In the genomic region with DNA sequence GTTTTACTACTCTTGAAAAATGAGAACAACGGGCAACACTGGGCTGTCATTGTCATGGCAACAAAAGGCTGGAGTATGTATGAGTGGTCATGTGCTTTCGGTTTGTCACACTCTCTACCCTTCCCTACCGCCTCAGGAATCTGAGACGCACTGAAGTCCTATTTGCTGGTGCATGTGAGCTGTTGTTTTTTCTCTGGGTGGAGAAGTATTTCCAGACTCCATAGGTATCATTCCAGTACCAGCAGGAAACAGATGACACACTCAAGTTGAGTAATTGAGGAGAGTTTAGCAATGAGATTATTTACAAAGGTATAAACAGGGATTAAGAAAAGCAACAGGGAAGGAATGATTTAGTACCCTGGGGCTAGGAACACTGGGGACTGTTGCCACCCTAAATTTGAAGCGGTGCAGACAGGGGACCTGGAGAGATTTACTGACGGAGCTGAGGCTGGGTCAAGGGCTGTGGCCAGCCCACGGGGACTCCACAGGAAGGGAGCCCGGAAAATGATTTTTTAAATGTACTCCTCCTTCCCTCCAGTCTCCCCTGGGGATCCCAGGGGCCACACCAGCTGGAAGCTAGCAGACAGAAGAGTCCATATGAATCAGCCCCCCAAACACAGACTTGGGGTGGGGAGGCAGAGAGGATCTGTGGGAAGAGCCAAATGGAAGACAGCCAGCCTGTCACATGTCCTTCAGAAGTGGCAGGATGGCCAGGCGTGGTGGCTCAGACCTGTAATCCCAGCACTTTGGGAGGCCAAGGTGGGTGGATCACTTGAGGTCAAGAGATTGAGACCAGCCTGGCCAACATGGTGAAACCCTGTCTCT, we compare ENCODE assay signal across 1 cellular context.
TF ChIP-seq lines count a peak whose summit lies in the region.

No MANE protein-coding gene starts in this region.

TF ChIP-seq in HEK293, 187 proteins besides CTCF, POLR2A, EP300 and RAD21 (continued from another document and continues in another):
- TF ChIP-seq ZNF366 (tag by site-specific recombination; conservative IDR thresholded peaks at IDR 0.05) (peak; percentile 44; the same call in 1 of the 2 replicates), MZF1 (tag by site-specific recombination; IDR thresholded peaks at IDR 0.05; ENCODE audit: borderline replicate concordance) (peak; percentile 37; the same call in 1 of the 2 replicates), ZNF324 (tag by site-specific recombination; IDR thresholded peaks at IDR 0.05) (0 out of 2 replicates have a peak, but pooled peaks have one; percentile 33), ZNF514 (tag by site-specific recombination; IDR thresholded peaks at IDR 0.05) (no peak), ZNF146 (tag by site-specific recombination; IDR thresholded peaks at IDR 0.05) (no peak), FEZF1 (tag by site-specific recombination; IDR thresholded peaks at IDR 0.05) (peak; percentile 57), PRDM4 (tag by site-specific recombination; IDR thresholded peaks at IDR 0.05) (peak; percentile 71), ZNF654 (tag by site-specific recombination; IDR thresholded peaks at IDR 0.05; ENCODE audit: low read depth) (no peak), ZNF239 (tag by site-specific recombination; IDR thresholded peaks at IDR 0.05) (no peak), WT1 (tag by site-specific recombination; IDR thresholded peaks at IDR 0.05) (peak; percentile 94), ZNF561 (tag by site-specific recombination; IDR thresholded peaks at IDR 0.05; ENCODE audit: borderline replicate concordance) (peak; percentile 69; the same call in 1 of the 2 replicates), ZIC2 (tag by site-specific recombination; IDR thresholded peaks at IDR 0.05) (peak; percentile 99), SETDB1 (IDR thresholded peaks at IDR 0.05; ENCODE audit: insufficient read length, low read length) (peak; percentile 81), ZBTB21 (tag by site-specific recombination; IDR thresholded peaks at IDR 0.05) (0 out of 2 replicates have a peak, but pooled peaks have one; percentile 25), ZNF701 (tag by site-specific recombination; IDR thresholded peaks at IDR 0.05) (no peak), SP7 (tag by site-specific recombination; IDR thresholded peaks at IDR 0.05) (peak; percentile 97), MYNN (tag by site-specific recombination; IDR thresholded peaks at IDR 0.05; ENCODE audit: borderline replicate concordance) (no peak), ZBTB8A (tag by site-specific recombination; IDR thresholded peaks at IDR 0.05) (peak; percentile 45), ZXDB (tag by site-specific recombination; IDR thresholded peaks at IDR 0.05) (0 out of 2 replicates have a peak, but pooled peaks have one; percentile 42), ZNF558 (tag by site-specific recombination; IDR thresholded peaks at IDR 0.05) (0 out of 2 replicates have a peak, but pooled peaks have one; percentile 48), TCF7L2 (IDR thresholded peaks at IDR 0.05; ENCODE audit: borderline replicate concordance, low read depth, low read length) (no peak), HOXA7 (CRISPR knock-in tag; IDR thresholded peaks at IDR 0.05; ENCODE audit: borderline replicate concordance) (no peak), ZNF571 (tag by site-specific recombination; IDR thresholded peaks at IDR 0.05) (no peak), BCL11B (tag by site-specific recombination; IDR thresholded peaks at IDR 0.05; ENCODE audit: low read depth) (peak; percentile 78), ZNF24 (tag by site-specific recombination; IDR thresholded peaks at IDR 0.05) (peak; percentile 96), ZNF341 (tag by site-specific recombination; IDR thresholded peaks at IDR 0.05; ENCODE audit: low read depth) (peak; percentile 82), ZNF529 (tag by site-specific recombination; IDR thresholded peaks at IDR 0.05; ENCODE audit: insufficient replicate concordance) (no peak), ZNF747 (tag by site-specific recombination; IDR thresholded peaks at IDR 0.05) (no peak), REPIN1 (tag by site-specific recombination; IDR thresholded peaks at IDR 0.05; ENCODE audit: low read depth) (no peak), TSHZ1 (tag by site-specific recombination; IDR thresholded peaks at IDR 0.05; ENCODE audit: borderline replicate concordance) (peak; percentile 90), ZNF623 (tag by site-specific recombination; IDR thresholded peaks at IDR 0.05) (0 out of 2 replicates have a peak, but pooled peaks have one; percentile 11), GLIS2 (tag by site-specific recombination; IDR thresholded peaks at IDR 0.05) (no peak), ZNF629 (tag by site-specific recombination; IDR thresholded peaks at IDR 0.05) (peak; percentile 89), ZNF174 (tag by site-specific recombination; IDR thresholded peaks at IDR 0.05) (no peak), KLF1 (tag by site-specific recombination; IDR thresholded peaks at IDR 0.05) (peak; percentile 82), ZFP37 (tag by site-specific recombination; IDR thresholded peaks at IDR 0.05) (no peak), SCRT2 (tag by site-specific recombination; IDR thresholded peaks at IDR 0.05) (peak; percentile 70), ZNF175 (tag by site-specific recombination; IDR thresholded peaks at IDR 0.05) (no peak), ZNF18 (tag by site-specific recombination; IDR thresholded peaks at IDR 0.05) (0 out of 2 replicates have a peak, but pooled peaks have one; percentile 41), ZNF555 (tag by site-specific recombination; conservative IDR thresholded peaks at IDR 0.05) (no peak), ZNF214 (tag by site-specific recombination; IDR thresholded peaks at IDR 0.05; ENCODE audit: borderline replicate concordance) (no peak), ZNF292 (tag by site-specific recombination; IDR thresholded peaks at IDR 0.05; ENCODE audit: borderline replicate concordance, low read depth) (no peak)
- TF ChIP-seq, protein P1, sequence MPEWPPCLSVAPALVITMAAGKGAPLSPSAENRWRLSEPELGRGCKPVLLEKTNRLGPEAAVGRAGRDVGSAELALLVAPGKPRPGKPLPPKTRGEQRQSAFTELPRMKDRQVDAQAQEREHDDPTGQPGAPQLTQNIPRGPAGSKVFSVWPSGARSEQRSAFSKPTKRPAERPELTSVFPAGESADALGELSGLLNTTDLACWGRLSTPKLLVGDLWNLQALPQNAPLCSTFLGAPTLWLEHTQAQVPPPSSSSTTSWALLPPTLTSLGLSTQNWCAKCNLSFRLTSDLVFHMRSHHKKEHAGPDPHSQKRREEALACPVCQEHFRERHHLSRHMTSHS (tag by site-specific recombination; IDR thresholded peaks at IDR 0.05), result no peak
- TF ChIP-seq, protein P2, sequence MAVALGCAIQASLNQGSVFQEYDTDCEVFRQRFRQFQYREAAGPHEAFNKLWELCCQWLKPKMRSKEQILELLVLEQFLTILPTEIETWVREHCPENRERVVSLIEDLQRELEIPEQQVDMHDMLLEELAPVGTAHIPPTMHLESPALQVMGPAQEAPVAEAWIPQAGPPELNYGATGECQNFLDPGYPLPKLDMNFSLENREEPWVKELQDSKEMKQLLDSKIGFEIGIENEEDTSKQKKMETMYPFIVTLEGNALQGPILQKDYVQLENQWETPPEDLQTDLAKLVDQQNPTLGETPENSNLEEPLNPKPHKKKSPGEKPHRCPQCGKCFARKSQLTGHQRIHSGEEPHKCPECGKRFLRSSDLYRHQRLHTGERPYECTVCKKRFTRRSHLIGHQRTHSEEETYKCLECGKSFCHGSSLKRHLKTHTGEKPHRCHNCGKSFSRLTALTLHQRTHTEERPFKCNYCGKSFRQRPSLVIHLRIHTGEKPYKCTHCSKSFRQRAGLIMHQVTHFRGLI (tag by site-specific recombination; IDR thresholded peaks at IDR 0.05), result no peak
- TF ChIP-seq, protein P3, sequence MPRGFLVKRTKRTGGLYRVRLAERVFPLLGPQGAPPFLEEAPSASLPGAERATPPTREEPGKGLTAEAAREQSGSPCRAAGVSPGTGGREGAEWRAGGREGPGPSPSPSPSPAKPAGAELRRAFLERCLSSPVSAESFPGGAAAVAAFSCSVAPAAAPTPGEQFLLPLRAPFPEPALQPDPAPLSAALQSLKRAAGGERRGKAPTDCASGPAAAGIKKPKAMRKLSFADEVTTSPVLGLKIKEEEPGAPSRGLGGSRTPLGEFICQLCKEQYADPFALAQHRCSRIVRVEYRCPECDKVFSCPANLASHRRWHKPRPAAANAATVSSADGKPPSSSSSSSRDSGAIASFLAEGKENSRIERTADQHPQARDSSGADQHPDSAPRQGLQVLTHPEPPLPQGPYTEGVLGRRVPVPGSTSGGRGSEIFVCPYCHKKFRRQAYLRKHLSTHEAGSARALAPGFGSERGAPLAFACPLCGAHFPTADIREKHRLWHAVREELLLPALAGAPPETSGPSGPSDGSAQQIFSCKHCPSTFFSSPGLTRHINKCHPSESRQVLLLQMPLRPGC (tag by site-specific recombination; IDR thresholded peaks at IDR 0.05), result peak; percentile 95
- TF ChIP-seq, protein P4, sequence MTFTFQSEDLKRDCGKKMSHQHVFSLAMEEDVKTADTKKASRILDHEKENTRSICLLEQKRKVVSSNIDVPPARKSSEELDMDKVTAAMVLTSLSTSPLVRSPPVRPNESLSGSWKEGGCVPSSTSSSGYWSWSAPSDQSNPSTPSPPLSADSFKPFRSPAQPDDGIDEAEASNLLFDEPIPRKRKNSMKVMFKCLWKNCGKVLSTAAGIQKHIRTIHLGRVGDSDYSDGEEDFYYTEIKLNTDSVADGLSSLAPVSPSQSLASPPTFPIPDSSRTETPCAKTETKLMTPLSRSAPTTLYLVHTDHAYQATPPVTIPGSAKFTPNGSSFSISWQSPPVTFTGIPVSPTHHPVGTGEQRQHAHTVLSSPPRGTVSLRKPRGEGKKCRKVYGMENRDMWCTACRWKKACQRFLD (tag by site-specific recombination; IDR thresholded peaks at IDR 0.05), result no peak
- TF ChIP-seq, protein P5, sequence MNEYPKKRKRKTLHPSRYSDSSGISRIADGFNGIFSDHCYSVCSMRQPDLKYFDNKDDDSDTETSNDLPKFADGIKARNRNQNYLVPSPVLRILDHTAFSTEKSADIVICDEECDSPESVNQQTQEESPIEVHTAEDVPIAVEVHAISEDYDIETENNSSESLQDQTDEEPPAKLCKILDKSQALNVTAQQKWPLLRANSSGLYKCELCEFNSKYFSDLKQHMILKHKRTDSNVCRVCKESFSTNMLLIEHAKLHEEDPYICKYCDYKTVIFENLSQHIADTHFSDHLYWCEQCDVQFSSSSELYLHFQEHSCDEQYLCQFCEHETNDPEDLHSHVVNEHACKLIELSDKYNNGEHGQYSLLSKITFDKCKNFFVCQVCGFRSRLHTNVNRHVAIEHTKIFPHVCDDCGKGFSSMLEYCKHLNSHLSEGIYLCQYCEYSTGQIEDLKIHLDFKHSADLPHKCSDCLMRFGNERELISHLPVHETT (tag by site-specific recombination; IDR thresholded peaks at IDR 0.05), result peak; percentile 83; the same call in 1 of the 2 replicates
- TF ChIP-seq, protein P6, sequence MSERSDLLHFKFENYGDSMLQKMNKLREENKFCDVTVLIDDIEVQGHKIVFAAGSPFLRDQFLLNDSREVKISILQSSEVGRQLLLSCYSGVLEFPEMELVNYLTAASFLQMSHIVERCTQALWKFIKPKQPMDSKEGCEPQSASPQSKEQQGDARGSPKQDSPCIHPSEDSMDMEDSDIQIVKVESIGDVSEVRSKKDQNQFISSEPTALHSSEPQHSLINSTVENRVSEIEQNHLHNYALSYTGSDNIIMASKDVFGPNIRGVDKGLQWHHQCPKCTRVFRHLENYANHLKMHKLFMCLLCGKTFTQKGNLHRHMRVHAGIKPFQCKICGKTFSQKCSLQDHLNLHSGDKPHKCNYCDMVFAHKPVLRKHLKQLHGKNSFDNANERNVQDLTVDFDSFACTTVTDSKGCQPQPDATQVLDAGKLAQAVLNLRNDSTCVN (tag by site-specific recombination; optimal IDR thresholded peaks at IDR 0.05), result no peak
